In the genomic region with DNA sequence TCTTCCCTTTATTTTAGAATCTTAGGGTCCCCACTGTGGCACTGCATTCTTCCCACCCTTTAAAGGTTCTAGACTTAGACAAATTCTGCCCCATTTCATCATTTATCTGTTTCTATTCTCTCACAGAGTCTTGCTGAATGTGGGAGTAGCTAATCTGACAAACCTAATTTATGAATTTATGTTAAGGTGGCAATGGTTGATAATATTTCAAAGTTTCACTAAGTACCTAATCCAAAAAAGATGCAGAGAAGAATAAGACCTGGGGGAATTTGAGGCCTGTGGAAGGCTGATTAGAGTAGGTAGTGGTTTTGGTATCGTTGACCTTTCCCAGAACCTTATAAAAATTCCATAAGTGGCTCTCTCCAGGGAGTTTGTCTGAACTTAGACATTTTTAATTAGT, we compare ENCODE assay signal across 40 cellular contexts. TPM values are rescaled to one million over a fixed set of nuclear protein-coding genes. Genes with fewer than 3 reads are reported as not detected.
"Had no signal": no experiment of that assay in that cellular context is flagged by ENCODE, and none has a peak within 500 bp of the region (broad histone marks: within the 10 kb centered on the region; RNA-seq: fewer than 3 reads in every experiment).

No MANE protein-coding gene starts in this region.

- H3K36me3 ChIP-seq: adrenal gland, ascending aorta, brain microvascular endothelial cell, breast epithelium, cardiac muscle cell had no signal

- ATAC-seq: activated naive CD4-positive, alpha-beta T cell treated with anti-CD3 and anti-CD28 coated beads, Interleukin-2, amount 50 U/mL, for 72 hours; activated naive CD8-positive, alpha-beta T cell treated with anti-CD3 and anti-CD28 coated beads, Interleukin-2, amount 50 U/mL, for 24 hours; activated T-cell treated with anti-CD3 and anti-CD28 coated beads, Interleukin-2, amount 50 U/mL, for 4 hours; activated T-cell treated with anti-CD3 and anti-CD28 coated beads, Interleukin-2, amount 50 U/mL, for 72 hours; activated T-helper 17 cell treated with anti-CD3 and anti-CD28 coated beads, Interleukin-2, amount 50 U/mL, for 72 hours; body of pancreas had no signal

- H3K9me3 ChIP-seq: adrenal gland, ascending aorta, body of pancreas, breast epithelium had no signal

- H3K27me3 ChIP-seq: adrenal gland, ascending aorta, body of pancreas, brain microvascular endothelial cell, breast epithelium, cardiac muscle cell had no signal

- H3K9me3 Mint-ChIP-seq: activated naive CD4-positive, alpha-beta T cell treated with anti-CD3 and anti-CD28 coated beads for 36 hours; activated naive CD4-positive, alpha-beta T cell treated with anti-CD3 and anti-CD28 coated beads, Interleukin-2, amount 10 ng/mL, durations not matched to agents 7 days and 5 days; activated naive CD4-positive, alpha-beta T cell treated with anti-CD3 and anti-CD28 coated beads, Interleukin-2, amount 50 U/mL, for 24 hours; activated naive CD4-positive, alpha-beta T cell treated with anti-CD3 and anti-CD28 coated beads, Interleukin-2, amount 50 U/mL, for 72 hours; activated naive CD8-positive, alpha-beta T cell treated with anti-CD3 and anti-CD28 coated beads for 36 hours; activated naive CD8-positive, alpha-beta T cell treated with anti-CD3 and anti-CD28 coated beads, Interleukin-2, amount 10 ng/mL, durations not matched to agents 7 days and 5 days; activated naive CD8-positive, alpha-beta T cell treated with anti-CD3 and anti-CD28 coated beads, Interleukin-2, amount 50 U/mL, for 24 hours; activated T-cell treated with anti-CD3 and anti-CD28 coated beads, Interleukin-2, amount 50 U/mL, for 24 hours; activated T-cell treated with anti-CD3 and anti-CD28 coated beads, Interleukin-2, amount 50 U/mL, for 4 hours; activated T-helper 1 cell treated with anti-CD3 and anti-CD28 coated beads, Interleukin-12 subunit alpha, Interleukin-12 subunit beta, Interleukin-2, Interleukin-4 antibody, amounts not matched to agents 30 ng/mL and 10 ng/mL and 1 ng/mL, durations not matched to agents 14 hours and 24 hours and 36 hours; activated T-helper 17 cell treated with anti-CD3 and anti-CD28 coated beads, Interleukin-2, amount 50 U/mL, for 72 hours; activated T-helper 2 cell treated with anti-CD3 and anti-CD28 coated beads, Interferon-gamma antibody, Interleukin-2, Interleukin-4, amounts not matched to agents 10 μg/mL and 5 μg/mL and 100 μg/mL, durations not matched to agents 14 hours and 24 hours and 36 hours had no signal

- H3K27me3 Mint-ChIP-seq: activated naive CD4-positive, alpha-beta T cell treated with anti-CD3 and anti-CD28 coated beads, Interleukin-2, amount 10 ng/mL, durations not matched to agents 7 days and 5 days; activated naive CD8-positive, alpha-beta T cell; activated naive CD8-positive, alpha-beta T cell treated with anti-CD3 and anti-CD28 coated beads, Interleukin-2, amount 50 U/mL, for 24 hours; activated T-cell treated with anti-CD3 and anti-CD28 coated beads, Interleukin-2, amount 50 U/mL, for 24 hours had no signal

- FAIRE-seq: astrocyte, bronchial epithelial cell had no signal

- H3K4me3 Mint-ChIP-seq: activated naive CD4-positive, alpha-beta T cell treated with anti-CD3 and anti-CD28 coated beads for 36 hours; activated naive CD4-positive, alpha-beta T cell treated with anti-CD3 and anti-CD28 coated beads, Interleukin-2, amount 10 ng/mL, durations not matched to agents 7 days and 5 days; activated naive CD4-positive, alpha-beta T cell treated with anti-CD3 and anti-CD28 coated beads, Interleukin-2, amount 50 U/mL, for 24 hours; activated naive CD8-positive, alpha-beta T cell; activated naive CD8-positive, alpha-beta T cell treated with anti-CD3 and anti-CD28 coated beads for 36 hours; activated naive CD8-positive, alpha-beta T cell treated with anti-CD3 and anti-CD28 coated beads, Interleukin-2, amount 10 ng/mL, durations not matched to agents 7 days and 5 days; activated naive CD8-positive, alpha-beta T cell treated with anti-CD3 and anti-CD28 coated beads, Interleukin-2, amount 50 U/mL, for 24 hours; activated T-cell treated with anti-CD3 and anti-CD28 coated beads, Interleukin-2, amount 50 U/mL, for 24 hours; activated T-cell treated with anti-CD3 and anti-CD28 coated beads, Interleukin-2, amount 50 U/mL, for 4 hours; activated T-cell treated with anti-CD3 and anti-CD28 coated beads, Interleukin-2, amount 50 U/mL, for 72 hours; activated T-helper 1 cell treated with anti-CD3 and anti-CD28 coated beads, Interleukin-12 subunit alpha, Interleukin-12 subunit beta, Interleukin-2, Interleukin-4 antibody, amounts not matched to agents 30 ng/mL and 10 ng/mL and 1 ng/mL, durations not matched to agents 14 hours and 24 hours and 36 hours; activated T-helper 17 cell treated with anti-CD3 and anti-CD28 coated beads, Interleukin-2, amount 50 U/mL, for 72 hours; brain; central memory CD8-positive, alpha-beta T cell had no signal

- H3K4me1 ChIP-seq: adrenal gland, ascending aorta, body of pancreas, breast epithelium had no signal

- H3K4me3 ChIP-seq: adrenal gland, ascending aorta, body of pancreas, breast epithelium, cardiac muscle cell had no signal

- H3K36me3 Mint-ChIP-seq: activated naive CD4-positive, alpha-beta T cell treated with anti-CD3 and anti-CD28 coated beads, Interleukin-2, amount 10 ng/mL, durations not matched to agents 7 days and 5 days; activated naive CD4-positive, alpha-beta T cell treated with anti-CD3 and anti-CD28 coated beads, Interleukin-2, amount 50 U/mL, for 24 hours; activated naive CD4-positive, alpha-beta T cell treated with anti-CD3 and anti-CD28 coated beads, Interleukin-2, amount 50 U/mL, for 72 hours; activated naive CD8-positive, alpha-beta T cell; activated naive CD8-positive, alpha-beta T cell treated with anti-CD3 and anti-CD28 coated beads for 36 hours; activated naive CD8-positive, alpha-beta T cell treated with anti-CD3 and anti-CD28 coated beads, Interleukin-2, amount 10 ng/mL, durations not matched to agents 7 days and 5 days; brain had no signal

- H3K27ac Mint-ChIP-seq: activated naive CD4-positive, alpha-beta T cell treated with anti-CD3 and anti-CD28 coated beads for 36 hours; activated naive CD4-positive, alpha-beta T cell treated with anti-CD3 and anti-CD28 coated beads, Interleukin-2, amount 10 ng/mL, durations not matched to agents 7 days and 5 days; activated naive CD4-positive, alpha-beta T cell treated with anti-CD3 and anti-CD28 coated beads, Interleukin-2, amount 50 U/mL, for 24 hours; activated naive CD4-positive, alpha-beta T cell treated with anti-CD3 and anti-CD28 coated beads, Interleukin-2, amount 50 U/mL, for 72 hours; activated naive CD8-positive, alpha-beta T cell; activated naive CD8-positive, alpha-beta T cell treated with anti-CD3 and anti-CD28 coated beads for 36 hours; activated naive CD8-positive, alpha-beta T cell treated with anti-CD3 and anti-CD28 coated beads, Interleukin-2, amount 10 ng/mL, durations not matched to agents 7 days and 5 days; activated naive CD8-positive, alpha-beta T cell treated with anti-CD3 and anti-CD28 coated beads, Interleukin-2, amount 50 U/mL, for 24 hours; activated T-cell treated with anti-CD3 and anti-CD28 coated beads, Interleukin-2, amount 50 U/mL, for 24 hours; activated T-cell treated with anti-CD3 and anti-CD28 coated beads, Interleukin-2, amount 50 U/mL, for 72 hours; activated T-helper 1 cell treated with anti-CD3 and anti-CD28 coated beads, Interleukin-12 subunit alpha, Interleukin-12 subunit beta, Interleukin-2, Interleukin-4 antibody, amounts not matched to agents 30 ng/mL and 10 ng/mL and 1 ng/mL, durations not matched to agents 14 hours and 24 hours and 36 hours; activated T-helper 17 cell treated with anti-CD3 and anti-CD28 coated beads, Interleukin-2, amount 50 U/mL, for 72 hours; activated T-helper 2 cell treated with anti-CD3 and anti-CD28 coated beads, Interferon-gamma antibody, Interleukin-2, Interleukin-4, amounts not matched to agents 10 μg/mL and 5 μg/mL and 100 μg/mL, durations not matched to agents 14 hours and 24 hours and 36 hours; brain had no signal

- DNase-seq: activated effector memory CD4-positive, alpha-beta T cell treated with anti-CD3 and anti-CD28 coated beads, Interleukin-2, amount 50 U/mL, for 16 hours; activated effector memory CD4-positive, alpha-beta T cell treated with Interleukin-2 at 50 U/mL for 16 hours; activated gamma-delta T cell; activated gamma-delta T cell treated with Interleukin-2 at 50 U/mL for 16 hours; activated naive CD4-positive, alpha-beta T cell; activated naive CD4-positive, alpha-beta T cell treated with anti-CD3 and anti-CD28 coated beads for 36 hours; activated naive CD4-positive, alpha-beta T cell treated with anti-CD3 and anti-CD28 coated beads, Interleukin-2, amount 10 ng/mL, durations not matched to agents 7 days and 5 days; activated naive CD4-positive, alpha-beta T cell treated with anti-CD3 and anti-CD28 coated beads, Interleukin-2, amount 50 U/mL, for 16 hours; activated naive CD4-positive, alpha-beta T cell treated with Interleukin-2 at 50 U/mL for 16 hours; activated naive CD8-positive, alpha-beta T cell treated with anti-CD3 and anti-CD28 coated beads for 36 hours; activated naive CD8-positive, alpha-beta T cell treated with anti-CD3 and anti-CD28 coated beads, Interleukin-2, amount 10 ng/mL, durations not matched to agents 7 days and 5 days; activated naive CD8-positive, alpha-beta T cell treated with anti-CD3 and anti-CD28 coated beads, Interleukin-2, amount 50 U/mL, for 24 hours; activated T-cell treated with anti-CD3 and anti-CD28 coated beads, Interleukin-2, amount 50 U/mL, for 1 hour; activated T-cell treated with anti-CD3 and anti-CD28 coated beads, Interleukin-2, amount 50 U/mL, for 24 hours; activated T-cell treated with anti-CD3 and anti-CD28 coated beads, Interleukin-2, amount 50 U/mL, for 4 hours; activated T-cell treated with anti-CD3 and anti-CD28 coated beads, Interleukin-2, amount 50 U/mL, for 48 hours; activated T-cell treated with anti-CD3 and anti-CD28 coated beads, Interleukin-2, amount 50 U/mL, for 72 hours; adrenal gland; amniotic stem cell; amygdala; anterior cingulate cortex; aorta; body of pancreas; brain microvascular endothelial cell; caudate nucleus; central memory CD4-positive, alpha-beta T cell; cerebellar nuclear complex had no signal

- H3K27ac ChIP-seq: adrenal gland, ascending aorta, body of pancreas, brain microvascular endothelial cell, breast epithelium, cardiac muscle cell had no signal

- H3K4me1 Mint-ChIP-seq: activated naive CD4-positive, alpha-beta T cell treated with anti-CD3 and anti-CD28 coated beads, Interleukin-2, amount 10 ng/mL, durations not matched to agents 7 days and 5 days; activated naive CD4-positive, alpha-beta T cell treated with anti-CD3 and anti-CD28 coated beads, Interleukin-2, amount 50 U/mL, for 24 hours; activated naive CD8-positive, alpha-beta T cell treated with anti-CD3 and anti-CD28 coated beads for 36 hours; activated naive CD8-positive, alpha-beta T cell treated with anti-CD3 and anti-CD28 coated beads, Interleukin-2, amount 10 ng/mL, durations not matched to agents 7 days and 5 days; activated naive CD8-positive, alpha-beta T cell treated with anti-CD3 and anti-CD28 coated beads, Interleukin-2, amount 50 U/mL, for 24 hours; activated T-helper 17 cell treated with anti-CD3 and anti-CD28 coated beads, Interleukin-2, amount 50 U/mL, for 72 hours; central memory CD8-positive, alpha-beta T cell had no signal

RNA-seq across cellular contexts. Expression of a gene that starts 18.0 kb away (rescaled TPM):
- total RNA-seq: activated naive CD4-positive, alpha-beta T cell treated with anti-CD3 and anti-CD28 coated beads for 36 hours; activated naive CD4-positive, alpha-beta T cell treated with anti-CD3 and anti-CD28 coated beads, Interleukin-2, amount 50 U/mL, for 72 hours; activated naive CD8-positive, alpha-beta T cell treated with anti-CD3 and anti-CD28 coated beads for 36 hours; activated naive CD8-positive, alpha-beta T cell treated with anti-CD3 and anti-CD28 coated beads, Interleukin-2, amount 10 ng/mL, durations not matched to agents 7 days and 5 days; activated T-cell treated with anti-CD3 and anti-CD28 coated beads, Interleukin-2, amount 50 U/mL, for 4 hours; activated T-cell treated with anti-CD3 and anti-CD28 coated beads, Interleukin-2, amount 50 U/mL, for 72 hours; activated T-helper 1 cell treated with anti-CD3 and anti-CD28 coated beads, Interleukin-12 subunit alpha, Interleukin-12 subunit beta, Interleukin-2, Interleukin-4 antibody, amounts not matched to agents 30 ng/mL and 10 ng/mL and 1 ng/mL, durations not matched to agents 14 hours and 24 hours and 36 hours; activated T-helper 17 cell treated with anti-CD3 and anti-CD28 coated beads, Interleukin-2, amount 50 U/mL, for 72 hours; activated T-helper 2 cell treated with anti-CD3 and anti-CD28 coated beads, Interferon-gamma antibody, Interleukin-2, Interleukin-4, amounts not matched to agents 10 μg/mL and 5 μg/mL and 100 μg/mL, durations not matched to agents 14 hours and 24 hours and 36 hours had no signal
